ENCODE assay signal across 10 cellular contexts in the genomic region with DNA sequence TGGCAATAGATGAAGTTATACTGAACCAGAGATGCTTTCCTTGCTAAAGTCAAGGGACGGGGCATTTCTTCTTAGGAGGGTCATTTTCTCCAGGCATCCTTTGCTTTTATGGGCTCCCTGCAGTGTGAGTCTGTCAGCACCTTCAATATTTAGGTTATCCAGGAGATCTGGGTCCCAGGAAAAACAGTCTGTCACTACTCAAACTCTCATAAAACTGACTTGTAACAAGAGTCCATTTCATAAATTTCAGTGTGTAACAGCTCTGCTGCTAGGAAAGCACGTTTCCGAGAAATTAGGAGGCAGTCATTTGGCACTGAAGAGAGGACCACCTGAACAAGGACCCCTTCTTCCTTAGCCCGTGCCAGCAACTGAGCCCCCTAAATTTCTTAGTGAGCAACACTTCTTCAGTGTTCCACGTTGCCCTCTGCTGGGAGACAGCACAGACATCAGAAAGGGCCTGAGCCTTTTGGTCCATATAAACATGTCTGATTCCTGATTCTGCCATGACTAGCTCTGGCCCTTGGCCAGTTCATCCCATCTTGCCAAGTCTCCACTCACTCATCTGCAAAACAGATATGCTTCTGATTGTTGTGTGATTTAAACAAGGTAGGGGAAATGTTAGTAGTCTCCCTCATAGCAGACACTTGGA. TPM values are rescaled to one million over a fixed set of nuclear protein-coding genes. Genes with fewer than 3 reads are reported as not detected.
DNase-seq lines count a peak whose midpoint lies in the region; ATAC-seq, FAIRE-seq and TF ChIP-seq lines count a peak whose summit lies in the region.
"Had no signal": no experiment of that assay in that cellular context is flagged by ENCODE, and none has a peak within 500 bp of the region (broad histone marks: within the 10 kb centered on the region; RNA-seq: fewer than 3 reads in every experiment).

No MANE protein-coding gene starts in this region.

- peaks cover 33% of the 10 kb centered on the region for H3K36me3 ChIP-seq in OCI-LY7 (ENCODE audit: insufficient read depth, low read length)
- H3K36me3 ChIP-seq in esophagus muscularis mucosa = peaks cover 14 to 44% (median 34%) of the 10 kb centered on the region in 4 donors
- H3K36me3 ChIP-seq in naive thymus-derived CD4-positive, alpha-beta T cell (ENCODE audit: control insufficient read depth in 2 of 3, insufficient read depth in 3 of 3, low read length in 3 of 3) = peaks cover 0 to 42% (median 6%) of the 10 kb centered on the region in 3 experiments

- no peaks in the 10 kb centered on the region for H3K27me3 ChIP-seq in esophagus muscularis mucosa
- no peaks in the 10 kb centered on the region for H3K27me3 ChIP-seq in naive thymus-derived CD4-positive, alpha-beta T cell (ENCODE audit: control insufficient read depth in 2 of 2, insufficient read depth in 2 of 2, low read length in 2 of 2)

- H2AFZ ChIP-seq in OCI-LY7 (ENCODE audit: low read length) = no peak overlapping the region

- ATAC-seq in A549 = peak in 1 of 2 experiments; percentile 67; a peak in 3 of 6 replicates
- no peak for ATAC-seq in naive thymus-derived CD4-positive, alpha-beta T cell

- no peaks in the 10 kb centered on the region for H3K9me2 ChIP-seq in OCI-LY7 (ENCODE audit: insufficient read depth, low read length)

- no peak for TF ChIP-seq EP300 in A549 (IDR thresholded peaks at IDR 0.05)
- no peak for TF ChIP-seq EP300 in esophagus muscularis mucosa (IDR thresholded peaks at IDR 0.05)

- no TSS peak for BruUV-seq in OCI-LY7 (replicated peaks; lab: Mats Ljungman, UMichigan)

- H3K4me2 ChIP-seq in A549 (no peak overlapping the region), OCI-LY7 (ENCODE audit: low read length) (no peak overlapping the region)

- TF ChIP-seq CTCF in A549 (IDR thresholded peaks at IDR 0.05) (0 out of 3 replicates have a peak, but pooled peaks have one; percentile 25), GM12872 (IDR thresholded peaks at IDR 0.05; ENCODE audit: insufficient read depth, low read depth, low read length) (peak; percentile 44; the same call in 2 of the 3 replicates), OCI-LY7 (conservative IDR thresholded peaks at IDR 0.05; ENCODE audit: low read length) (peak; percentile 59), esophagus muscularis mucosa (IDR thresholded peaks at IDR 0.05) (no peak)

- no peaks in the 10 kb centered on the region for H3K27me3 Mint-ChIP-seq in naive thymus-derived CD4-positive, alpha-beta T cell
- H3K27me3 Mint-ChIP-seq: CD4-positive, alpha-beta memory T cell had no signal

- FAIRE-seq in A549 (lab: Jason Lieb, UNC) = no peak

- no peak for TF ChIP-seq RAD21 in A549 (conservative IDR thresholded peaks at IDR 0.05 in 1 of 2, IDR thresholded peaks at IDR 0.05 in 1 of 2)

- H3K9me3 ChIP-seq in A549 (no peaks in the 10 kb centered on the region), OCI-LY7 (ENCODE audit: low read length) (no peaks in the 10 kb centered on the region), esophagus muscularis mucosa (no peaks in the 10 kb centered on the region)
- H3K9me3 ChIP-seq in naive thymus-derived CD4-positive, alpha-beta T cell (ENCODE audit: control insufficient read depth in 2 of 3, low read length in 3 of 3) = no peaks in the 10 kb centered on the region

- peaks cover 5 to 52% (median 21%) of the 10 kb centered on the region in 5 donors for H3K36me3 Mint-ChIP-seq in naive thymus-derived CD4-positive, alpha-beta T cell

- H3K9me3 Mint-ChIP-seq in naive thymus-derived CD4-positive, alpha-beta T cell = peaks cover 0 to 2% (median 0%) of the 10 kb centered on the region in 11 donors
- H3K9me3 Mint-ChIP-seq: CD4-positive, alpha-beta memory T cell had no signal

- no peaks in the 10 kb centered on the region; the same call in 1 of the 2 replicates for H3K79me2 ChIP-seq in OCI-LY7 (ENCODE audit: insufficient read depth, low read depth, low read length)

- 78% methylated on average over 5 of the region's 5 CpGs for WGBS in A549 (ENCODE audit: missing lambda C conversion rate)
- 67% methylated on average over 5 of the region's 5 CpGs for WGBS in esophagus muscularis mucosa

- 0 out of 2 replicates have a peak, but pooled peaks cover 3% of the 10 kb centered on the region for H4K20me1 ChIP-seq in OCI-LY7 (ENCODE audit: insufficient read depth, low read length)

- H3K4me3 Mint-ChIP-seq in naive thymus-derived CD4-positive, alpha-beta T cell = no peak overlapping the region
- H3K4me3 Mint-ChIP-seq: CD4-positive, alpha-beta memory T cell had no signal

- no peak overlapping the region for H3K4me3 ChIP-seq in A549
- no peak overlapping the region for H3K4me3 ChIP-seq in OCI-LY7 (ENCODE audit: low read depth, low read length, poor library complexity, severe bottlenecking)
- no peak overlapping the region for H3K4me3 ChIP-seq in esophagus muscularis mucosa
- no peak overlapping the region for H3K4me3 ChIP-seq in naive thymus-derived CD4-positive, alpha-beta T cell (ENCODE audit: low read length)

- DNase-seq in A549 (ENCODE audit: low read depth in 1 of 2, low spot score in 1 of 2) = peak in 1 of 2 experiments; percentile 43
- DNase-seq in OCI-LY7 (ENCODE audit: low spot score) = no peak
- DNase-seq in esophagus muscularis mucosa (ENCODE audit: extremely low spot score) = no peak
- DNase-seq in naive thymus-derived CD4-positive, alpha-beta T cell = no peak
- DNase-seq in activated CD4-positive, alpha-beta T cell treated with anti-CD3 and anti-CD28 coated beads for 4 hours = no peak
- DNase-seq in NCI-H345 treated with DMSO at 0.1 percent for 48 hours (lab: John Stamatoyannopoulos, UW; ENCODE audit: unreplicated experiment) = no peak
- DNase-seq in NCI-H2227 (lab: John Stamatoyannopoulos, UW; ENCODE audit: unreplicated experiment) = no peak
- DNase-seq: CD4-positive, alpha-beta memory T cell; SHP77 had no signal

- intact Hi-C loops in OCI-LY7 (cut with micrococcal nuclease; ENCODE audit: unreplicated experiment) = no loop called here
- intact Hi-C loops in esophagus muscularis mucosa (cut with DNase I) = no loop called here
- intact Hi-C loops in naive thymus-derived CD4-positive, alpha-beta T cell (cut with micrococcal nuclease) = no loop called here

- TF ChIP-seq POLR2A in A549 (IDR thresholded peaks at IDR 0.05; ENCODE audit: low read length) (no peak), esophagus muscularis mucosa (IDR thresholded peaks at IDR 0.05; ENCODE audit: low read depth) (no peak)

- no peaks in the 10 kb centered on the region for H3K4me1 ChIP-seq in A549
- peaks cover under 1% of the 10 kb centered on the region for H3K4me1 ChIP-seq in OCI-LY7 (ENCODE audit: insufficient read depth, low read length, poor library complexity, severe bottlenecking)
- H3K4me1 ChIP-seq in esophagus muscularis mucosa = peaks cover 27 to 51% (median 43%) of the 10 kb centered on the region in 4 donors
- H3K4me1 ChIP-seq in naive thymus-derived CD4-positive, alpha-beta T cell (ENCODE audit: control insufficient read depth in 2 of 2, insufficient read depth in 2 of 2, low read length in 2 of 2) = peaks cover 14 to 18% of the 10 kb centered on the region in 2 donors

- no peak overlapping the region for H3K27ac Mint-ChIP-seq in naive thymus-derived CD4-positive, alpha-beta T cell

- peaks cover 21 to 46% (median 40%) of the 10 kb centered on the region in 7 donors for H3K4me1 Mint-ChIP-seq in naive thymus-derived CD4-positive, alpha-beta T cell

- H3K27ac ChIP-seq in A549 (no peak overlapping the region), OCI-LY7 (ENCODE audit: low read depth, low read length, poor library complexity, severe bottlenecking) (no peak overlapping the region), esophagus muscularis mucosa (replicated peaks in 1 of 4) (peak overlapping the region in 3 of 4 donors; percentile 5 to 18 (median 10))
- no peak overlapping the region for H3K27ac ChIP-seq in naive thymus-derived CD4-positive, alpha-beta T cell (ENCODE audit: low read depth, low read length)

- CTCF ChIA-PET in A549 (lab: Yijun Ruan, JAX) (interaction anchor here (1.2 kb wide), 1 partner anchor 10 kb away, joined by 3 read pairs; a partner anchor contains a TSS), OCI-LY7 (lab: Charles Lee; ENCODE audit: unreplicated experiment) (no interaction called here)
- CTCF ChIA-PET in naive thymus-derived CD4-positive, alpha-beta T cell (lab: Charles Lee) = interaction anchor here (0.6 kb wide), 1 partner anchor 46 kb away, joined by 8 read pairs; no protein-coding TSS in a partner anchor

- POLR2A ChIA-PET in A549 (lab: Yijun Ruan, JAX) = no interaction called here
- POLR2A ChIA-PET in OCI-LY7 (lab: Charles Lee) = interaction anchor here (0.6 to 2.1 kb wide), 3 partner anchors 8 to 710 kb away, joined by 3 to 6 read pairs (median 3); a partner anchor contains a TSS
- POLR2A ChIA-PET in naive thymus-derived CD4-positive, alpha-beta T cell (lab: Charles Lee) = no interaction called here

RNA-seq across cellular contexts. Expression of a gene that starts 7.2 kb away (rescaled TPM):
- polyA plus RNA-seq in A549 (2011; rRNA removed) (15.7 and 15.8 TPM in 2 replicates), A549 (2017; fragmentation: RNase III; extraction: RNeasy Plus Mini Kit Qiagen cat#74134 plus additional on column Dnase treatment) (11.8 to 13.4 TPM (median 12.5 TPM) in 3 replicates)
- polyA plus RNA-seq in A549 (2012; cell fraction: cytosol; rRNA removed) = 3.8 and 4.5 TPM in 2 replicates
- polyA plus RNA-seq in A549 (2012; cell fraction: nucleus; rRNA removed) = 3.4 and 3.8 TPM in 2 replicates
- polyA minus RNA-seq in A549 (2011; rRNA and poly(A)+ RNA removed) = 25.7 and 26.0 TPM in 2 replicates
- total RNA-seq in OCI-LY7 (2014; rRNA removed; shearing (Covaris generic)) = 13.3 and 15.1 TPM in 2 replicates
- total RNA-seq in OCI-LY7 (2022) (17.0 and 18.3 TPM in 2 replicates), esophagus muscularis mucosa (10 to 100 TPM; 11.6 to 17.3 (median 14.7) TPM)
- 10 to 100 TPM; 19.6 to 31.3 (median 23.7) TPM for total RNA-seq in naive thymus-derived CD4-positive, alpha-beta T cell
- polyA plus RNA-seq in naive thymus-derived CD4-positive, alpha-beta T cell = 10 to 100 TPM in 1 of 2 donors, 1 to 10 TPM in 1; 9.3 to 21.1 TPM

RNA-seq across cellular contexts. Expression of a gene that starts 10.1 kb away (rescaled TPM):
- 150 and 163 TPM in 2 replicates for polyA plus RNA-seq in A549 (2011; rRNA removed)
- 242 and 278 TPM in 2 replicates for polyA plus RNA-seq in A549 (2012; cell fraction: cytosol; rRNA removed)
- polyA plus RNA-seq in A549 (2012; cell fraction: nucleus; rRNA removed) = 215 and 226 TPM in 2 replicates
- polyA plus RNA-seq in A549 (2017; fragmentation: RNase III; extraction: RNeasy Plus Mini Kit Qiagen cat#74134 plus additional on column Dnase treatment) = 163 to 175 TPM (median 172 TPM) in 3 replicates
- polyA minus RNA-seq in A549 (2011; rRNA and poly(A)+ RNA removed) = 93.4 and 96.5 TPM in 2 replicates
- 162 and 165 TPM in 2 replicates for total RNA-seq in OCI-LY7 (2014; rRNA removed; shearing (Covaris generic))
- 149 and 151 TPM in 2 replicates for total RNA-seq in OCI-LY7 (2022)
- 100 to 1,000 TPM; 117 to 180 (median 147) TPM for total RNA-seq in esophagus muscularis mucosa
- total RNA-seq in naive thymus-derived CD4-positive, alpha-beta T cell = 100 to 1,000 TPM in 2 of 5 experiments, 10 to 100 TPM in 3; 74.6 to 113 (median 78.8) TPM
- 100 to 1,000 TPM; 144 to 158 TPM for polyA plus RNA-seq in naive thymus-derived CD4-positive, alpha-beta T cell

RNA-seq across cellular contexts. Expression of a gene that starts 15.4 kb away (rescaled TPM):
- polyA plus RNA-seq in A549 (2011; rRNA removed) = 0.09 and 0.31 TPM in 2 replicates
- 0.76 and 1.0 TPM in 2 replicates for polyA plus RNA-seq in A549 (2012; cell fraction: cytosol; rRNA removed)
- polyA plus RNA-seq in A549 (2012; cell fraction: nucleus; rRNA removed) = 1.1 and 2.7 TPM in 2 replicates
- 0.15 to 0.42 TPM (median 0.26 TPM) in 3 replicates for polyA plus RNA-seq in A549 (2017; fragmentation: RNase III; extraction: RNeasy Plus Mini Kit Qiagen cat#74134 plus additional on column Dnase treatment)
- polyA minus RNA-seq in A549 (2011; rRNA and poly(A)+ RNA removed) = 0.44 and 0.54 TPM in 2 replicates
- 0.32 and 3.0 TPM in 2 replicates for total RNA-seq in OCI-LY7 (2014; rRNA removed; shearing (Covaris generic))
- 0.98 and 1.5 TPM in 2 replicates for total RNA-seq in OCI-LY7 (2022)
- total RNA-seq in esophagus muscularis mucosa = 1 to 10 TPM in 3 of 4 donors, under 1 TPM in 1; 0.66 to 4.6 (median 2.5) TPM
- 1 to 10 TPM; 1.4 to 6.1 (median 5.0) TPM for total RNA-seq in naive thymus-derived CD4-positive, alpha-beta T cell
- under 1 TPM; 0.37 to 0.47 TPM for polyA plus RNA-seq in naive thymus-derived CD4-positive, alpha-beta T cell

RNA-seq across cellular contexts. Expression of a gene that starts 39.8 kb away (rescaled TPM):
- polyA plus RNA-seq in A549 (2011; rRNA removed) = not detected in 2 replicates
- polyA plus RNA-seq in A549 (2012; cell fraction: cytosol; rRNA removed) = not detected in 2 replicates
- polyA plus RNA-seq in A549 (2012; cell fraction: nucleus; rRNA removed) = not detected in 2 replicates
- polyA plus RNA-seq in A549 (2017; fragmentation: RNase III; extraction: RNeasy Plus Mini Kit Qiagen cat#74134 plus additional on column Dnase treatment) = not detected in 3 replicates
- not detected in 2 replicates for polyA minus RNA-seq in A549 (2011; rRNA and poly(A)+ RNA removed)
- total RNA-seq in OCI-LY7 (2014; rRNA removed; shearing (Covaris generic)) = not detected in 2 replicates
- total RNA-seq in OCI-LY7 (2022) = not detected in 2 replicates
- not detected for total RNA-seq in esophagus muscularis mucosa
- not detected for total RNA-seq in naive thymus-derived CD4-positive, alpha-beta T cell
- polyA plus RNA-seq in naive thymus-derived CD4-positive, alpha-beta T cell = not detected
- total RNA-seq: CD4-positive, alpha-beta memory T cell had no signal
- polyA plus RNA-seq: CD4-positive, alpha-beta memory T cell had no signal

Comparison
In these comparisons a context has a peak if more than half of its experiments do, and no peak if none do; other contexts are left out.
1. H3K27ac ChIP-seq: peak in esophagus muscularis mucosa (3 of 4); none in A549 (0 of 2), OCI-LY7 (single experiment) and naive thymus-derived CD4-positive, alpha-beta T cell (single experiment).
2. CTCF ChIP-seq: peak in A549 (single experiment), GM12872 (single experiment) and OCI-LY7 (single experiment); none in esophagus muscularis mucosa (0 of 3).